Comparison of ENCODE assay signal across 33 cellular contexts in genomic region chr9:117932585-117932984, GRCh38.
DNase-seq lines count a peak whose midpoint lies in the region; ATAC-seq and TF ChIP-seq lines count a peak whose summit lies in the region.
"Had no signal": no experiment of that assay in that cellular context is flagged by ENCODE, and none has a peak within 500 bp of the region (broad histone marks: within the 10 kb centered on the region; RNA-seq: fewer than 3 reads in every experiment).

No MANE protein-coding gene starts in this region.

- no peaks in the 10 kb centered on the region for H3K27me3 Mint-ChIP-seq in GM23338 (ENCODE audit: insufficient read depth, low read depth, poor library complexity)
- peaks cover 5% of the 10 kb centered on the region for H3K27me3 Mint-ChIP-seq in activated naive CD4-positive, alpha-beta T cell treated with anti-CD3 and anti-CD28 coated beads for 36 hours (ENCODE audit: low read depth)
- H3K27me3 Mint-ChIP-seq: CD4-positive, alpha-beta T cell; CD4-positive, CD25-positive, alpha-beta regulatory T cell; CD8-positive, alpha-beta memory T cell had no signal

- H3K4me3 ChIP-seq in GM23338 (no peak overlapping the region), mucosa of descending colon (no peak overlapping the region), Karpas-422 (ENCODE audit: low read length) (no peak overlapping the region)
- H3K4me3 ChIP-seq: A549; BLaER1; BLaER1 treated with 17β-estradiol and CSF1 and Interleukin-3, amounts not matched to agents 10 nM and 100 nM had no signal

- H3K27ac ChIP-seq in GM23338 (ENCODE audit: low read depth) (no peak overlapping the region), Karpas-422 (ENCODE audit: low read length) (no peak overlapping the region)
- H3K27ac ChIP-seq: 22Rv1; A549; BLaER1; BLaER1 treated with 17β-estradiol and CSF1 and Interleukin-3, amounts not matched to agents 10 nM and 100 nM; C4-2B had no signal

- H3K9me2 ChIP-seq in GM23338 (ENCODE audit: insufficient read depth) = 0 out of 2 replicates have a peak, but pooled peaks cover 8% of the 10 kb centered on the region
- no peaks in the 10 kb centered on the region for H3K9me2 ChIP-seq in Karpas-422 (replicated peaks; ENCODE audit: insufficient read depth, low read length)

- H3K27me3 ChIP-seq in GM23338 (ENCODE audit: insufficient read depth) (no peaks in the 10 kb centered on the region), Karpas-422 (ENCODE audit: low read length) (no peaks in the 10 kb centered on the region)
- H3K27me3 ChIP-seq: BE2C; BLaER1; BLaER1 treated with 17β-estradiol and CSF1 and Interleukin-3, amounts not matched to agents 10 nM and 100 nM had no signal

- no peak overlapping the region for H3K27ac Mint-ChIP-seq in GM23338
- no peak overlapping the region for H3K27ac Mint-ChIP-seq in activated naive CD4-positive, alpha-beta T cell treated with anti-CD3 and anti-CD28 coated beads for 36 hours
- H3K27ac Mint-ChIP-seq: B cell; CD14-positive monocyte; CD4-positive, alpha-beta memory T cell; CD4-positive, alpha-beta T cell; CD4-positive, CD25-positive, alpha-beta regulatory T cell; CD8-positive, alpha-beta memory T cell; CD8-positive, alpha-beta T cell had no signal

- H3K36me3 Mint-ChIP-seq in GM23338 (ENCODE audit: low read depth) = no peaks in the 10 kb centered on the region
- no peaks in the 10 kb centered on the region for H3K36me3 Mint-ChIP-seq in activated naive CD4-positive, alpha-beta T cell treated with anti-CD3 and anti-CD28 coated beads for 36 hours (ENCODE audit: low read depth)
- H3K36me3 Mint-ChIP-seq: CD14-positive monocyte; CD4-positive, alpha-beta memory T cell; CD4-positive, CD25-positive, alpha-beta regulatory T cell; CD8-positive, alpha-beta memory T cell; CD8-positive, alpha-beta T cell had no signal

- H3K9me3 ChIP-seq in mucosa of descending colon (no peaks in the 10 kb centered on the region), Karpas-422 (ENCODE audit: low read length) (no peaks in the 10 kb centered on the region)
- H3K9me3 ChIP-seq: A549; BE2C; BLaER1; BLaER1 treated with 17β-estradiol and CSF1 and Interleukin-3, amounts not matched to agents 10 nM and 100 nM; Caco-2 had no signal

- no peak overlapping the region for H3K4me3 Mint-ChIP-seq in GM23338
- H3K4me3 Mint-ChIP-seq in activated naive CD4-positive, alpha-beta T cell treated with anti-CD3 and anti-CD28 coated beads for 36 hours = no peak overlapping the region
- H3K4me3 Mint-ChIP-seq: B cell; CD14-positive monocyte; CD4-positive, alpha-beta memory T cell; CD4-positive, alpha-beta T cell; CD4-positive, CD25-positive, alpha-beta regulatory T cell; CD8-positive, alpha-beta memory T cell; CD8-positive, alpha-beta T cell had no signal

- ATAC-seq in GM23338 (no peak), left colon (peak; percentile 63), mucosa of descending colon (peak; percentile 58)
- ATAC-seq: A549; CD8-positive, alpha-beta T cell had no signal

- no peak overlapping the region for H3K9ac ChIP-seq in Karpas-422 (ENCODE audit: low read length)
- H3K9ac ChIP-seq: BLaER1; BLaER1 treated with 17β-estradiol and CSF1 and Interleukin-3, amounts not matched to agents 10 nM and 100 nM had no signal

- H3K79me2 ChIP-seq in GM23338 (replicated peaks; ENCODE audit: insufficient read depth) = no peaks in the 10 kb centered on the region
- H3K79me2 ChIP-seq in Karpas-422 (ENCODE audit: low read length) = no peaks in the 10 kb centered on the region

- H3K4me1 Mint-ChIP-seq in GM23338 = no peaks in the 10 kb centered on the region
- no peaks in the 10 kb centered on the region for H3K4me1 Mint-ChIP-seq in activated naive CD4-positive, alpha-beta T cell treated with anti-CD3 and anti-CD28 coated beads for 36 hours (ENCODE audit: low read depth)
- H3K4me1 Mint-ChIP-seq: CD14-positive monocyte; CD4-positive, alpha-beta memory T cell; CD4-positive, CD25-positive, alpha-beta regulatory T cell; CD8-positive, alpha-beta memory T cell had no signal

- CTCF ChIA-PET in activated naive CD4-positive, alpha-beta T cell treated with anti-CD3 and anti-CD28 coated beads for 36 hours (lab: Charles Lee) = no interaction called here

- H2AFZ ChIP-seq in GM23338 (0 out of 2 replicates have a peak overlapping the region, but pooled peaks have one; percentile 3), Karpas-422 (ENCODE audit: low read length) (no peak overlapping the region)

- TF ChIP-seq CTCF in GM23338 (conservative IDR thresholded peaks at IDR 0.05; ENCODE audit: low read depth in 2 of 2) = no peak
- no peak for TF ChIP-seq CTCF in mucosa of descending colon (IDR thresholded peaks at IDR 0.05)

- no peak for DNase-seq in GM23338 (ENCODE audit: low spot score)
- no peak for DNase-seq in left colon
- no peak for DNase-seq in mucosa of descending colon
- no peak for DNase-seq in Karpas-422
- DNase-seq in activated naive CD4-positive, alpha-beta T cell treated with anti-CD3 and anti-CD28 coated beads for 36 hours = no peak
- DNase-seq in NCI-H187 treated with DMSO at 0.1 percent for 48 hours (lab: John Stamatoyannopoulos, UW) = no peak
- DNase-seq: 8988T; ACHN; AML-193; BE2C; C1 segment of cervical spinal cord; Caco-2; Calu3; CD4-positive, alpha-beta memory T cell; CD4-positive, alpha-beta T cell; CD4-positive, CD25-positive, alpha-beta regulatory T cell; CD8-positive, alpha-beta memory T cell; CD8-positive, alpha-beta T cell; COR-L47; DMS 273 treated with DMSO at 0.1 percent for 48 hours; DMS153; DMS53; DMS79; DMS79 treated with DMSO at 0.1 percent for 48 hours; DND-41; EL had no signal

- H3K36me3 ChIP-seq in GM23338 (ENCODE audit: insufficient read depth) (no peaks in the 10 kb centered on the region), mucosa of descending colon (ENCODE audit: low read depth) (no peaks in the 10 kb centered on the region), Karpas-422 (ENCODE audit: insufficient read depth, low read length) (no peaks in the 10 kb centered on the region)
- H3K36me3 ChIP-seq: BE2C; BLaER1; BLaER1 treated with 17β-estradiol and CSF1 and Interleukin-3, amounts not matched to agents 10 nM and 100 nM had no signal

- no peaks in the 10 kb centered on the region for H3F3A ChIP-seq in GM23338 (replicated peaks; ENCODE audit: low read depth)

- intact Hi-C loops in left colon (cut with DNase I, micrococcal nuclease) = no loop called here
- intact Hi-C loops in mucosa of descending colon (cut with DNase I, micrococcal nuclease) = no loop called here
- intact Hi-C loops in activated naive CD4-positive, alpha-beta T cell treated with anti-CD3 and anti-CD28 coated beads for 36 hours (cut with micrococcal nuclease) = no loop called here

- H3K9me3 Mint-ChIP-seq in GM23338 = peaks cover 57% of the 10 kb centered on the region
- H3K9me3 Mint-ChIP-seq in activated naive CD4-positive, alpha-beta T cell treated with anti-CD3 and anti-CD28 coated beads for 36 hours = no peaks in the 10 kb centered on the region
- H3K9me3 Mint-ChIP-seq: CD4-positive, alpha-beta T cell; CD8-positive, alpha-beta T cell had no signal

- H4K20me1 ChIP-seq in GM23338 (replicated peaks; ENCODE audit: insufficient read depth) = no peaks in the 10 kb centered on the region
- no peaks in the 10 kb centered on the region for H4K20me1 ChIP-seq in Karpas-422 (ENCODE audit: insufficient read depth, low read depth, low read length)
- H4K20me1 ChIP-seq: BLaER1; BLaER1 treated with 17β-estradiol and CSF1 and Interleukin-3, amounts not matched to agents 10 nM and 100 nM had no signal

- H3K4me1 ChIP-seq in GM23338 (ENCODE audit: insufficient read depth) (no peaks in the 10 kb centered on the region), mucosa of descending colon (ENCODE audit: low read depth) (no peaks in the 10 kb centered on the region), Karpas-422 (ENCODE audit: low read length) (no peaks in the 10 kb centered on the region)
- H3K4me1 ChIP-seq: A549, BE2C, BLaER1, Caco-2 had no signal

- no peak overlapping the region for H3K4me2 ChIP-seq in GM23338
- H3K4me2 ChIP-seq in Karpas-422 (ENCODE audit: low read depth, low read length, poor library complexity, severe bottlenecking) = no peak overlapping the region
- H3K4me2 ChIP-seq: A549; BLaER1; BLaER1 treated with 17β-estradiol and CSF1 and Interleukin-3, amounts not matched to agents 10 nM and 100 nM had no signal

TF ChIP-seq in GM23338, 12 proteins besides CTCF, POLR2A, EP300 and RAD21 (continues in another document):
- no peak for TF ChIP-seq NANOG (IDR thresholded peaks at IDR 0.05; ENCODE audit: borderline replicate concordance)
- TF ChIP-seq ZNF114 (CRISPR knock-in tag; IDR thresholded peaks at IDR 0.05) = no peak
- no peak for TF ChIP-seq ETS1 (IDR thresholded peaks at IDR 0.05)
- TF ChIP-seq JUNB (IDR thresholded peaks at IDR 0.05; ENCODE audit: unreplicated experiment) = no peak
